In the genomic region with DNA sequence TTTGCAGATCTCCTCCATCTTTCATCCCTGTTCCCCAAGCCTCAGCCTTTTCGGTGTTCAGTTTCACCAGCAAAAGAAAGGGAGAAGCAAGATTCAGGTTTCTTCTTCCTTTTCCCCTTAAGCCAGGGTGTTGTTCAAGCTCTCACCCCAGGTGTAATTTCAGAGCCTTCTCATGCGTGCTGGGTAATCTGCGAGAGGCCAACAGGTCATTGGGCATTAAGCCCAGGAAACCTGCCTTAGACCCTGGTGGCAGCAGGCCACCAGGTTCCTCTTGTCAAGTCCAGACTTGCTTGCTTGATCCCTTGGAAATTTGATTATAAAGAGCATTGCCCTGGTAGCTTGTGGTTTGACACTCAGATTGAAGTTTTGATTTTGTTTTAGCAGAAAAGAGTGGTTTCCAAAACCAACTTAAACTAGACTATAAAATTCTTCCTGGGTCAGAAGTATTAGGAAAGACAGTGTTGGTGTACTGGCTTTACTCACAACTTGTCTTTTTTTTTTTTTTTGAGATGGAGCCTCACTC, we compare ENCODE assay signal across 13 cellular contexts. TPM values are rescaled to one million over a fixed set of nuclear protein-coding genes. Genes with fewer than 3 reads are reported as not detected.
DNase-seq lines count a peak whose midpoint lies in the region; ATAC-seq and TF ChIP-seq lines count a peak whose summit lies in the region.
"Had no signal": no experiment of that assay in that cellular context is flagged by ENCODE, and none has a peak within 500 bp of the region (broad histone marks: within the 10 kb centered on the region; RNA-seq: fewer than 3 reads in every experiment).

No MANE protein-coding gene starts in this region.

- DNase-seq in NCI-H2227 (lab: John Stamatoyannopoulos, UW; ENCODE audit: unreplicated experiment) (peak; percentile 10), NCI-H2227 treated with DMSO at 0.1 percent for 48 hours (lab: John Stamatoyannopoulos, UW) (no peak), NCI-H1105 (lab: John Stamatoyannopoulos, UW) (peak; percentile 54), chondrocyte (ENCODE audit: low spot score) (no peak), nephron progenitor cell (no peak), HuH-7 (ENCODE audit: low spot score) (no peak)
- DNase-seq: activated CD4-positive, alpha-beta T cell treated with anti-CD3 and anti-CD28 coated beads, Interleukin-2, amount 50 U/mL, for 1 hour; midbrain; NCI-H1048; stimulated activated naive B cell treated with anti-CD40 and anti-IgM and Interleukin-4, amounts not matched to agents 10 μg/mL and 1 μg/mL and 100 μg/mL, for 72 hours had no signal

- H3K36me3 Mint-ChIP-seq in chondrocyte (ENCODE audit: low read depth) (peaks cover 11% of the 10 kb centered on the region), nephron progenitor cell (ENCODE audit: low read depth) (peaks cover 51% of the 10 kb centered on the region)

- TF ChIP-seq CTCF in chondrocyte (IDR thresholded peaks at IDR 0.05) (no peak), nephron progenitor cell (IDR thresholded peaks at IDR 0.05) (no peak)

- H3K27me3 Mint-ChIP-seq in chondrocyte (ENCODE audit: low read depth) (no peaks in the 10 kb centered on the region), nephron progenitor cell (ENCODE audit: low read depth, poor library complexity) (no peaks in the 10 kb centered on the region)
- H3K27me3 Mint-ChIP-seq: stimulated activated naive B cell treated with anti-CD40 and anti-IgM and Interleukin-4, amounts not matched to agents 10 μg/mL and 1 μg/mL and 100 μg/mL, for 72 hours had no signal

- H3K4me3 Mint-ChIP-seq in chondrocyte (ENCODE audit: unreplicated experiment) (no peak overlapping the region), nephron progenitor cell (peak overlapping the region; percentile 44)
- H3K4me3 Mint-ChIP-seq: stimulated activated naive B cell treated with anti-CD40 and anti-IgM and Interleukin-4, amounts not matched to agents 10 μg/mL and 1 μg/mL and 100 μg/mL, for 72 hours had no signal

- ATAC-seq in GM19463 (IDR thresholded peaks at IDR 0.05; ENCODE audit: unreplicated experiment), result no peak
- ATAC-seq in HG03354 (IDR thresholded peaks at IDR 0.05; ENCODE audit: poor library complexity, severe bottlenecking, unreplicated experiment), result no peak
- ATAC-seq: gastroesophageal sphincter; stimulated activated naive B cell treated with anti-CD40 and anti-IgM and Interleukin-4, amounts not matched to agents 10 μg/mL and 1 μg/mL and 100 μg/mL, for 72 hours had no signal

- H3K27ac Mint-ChIP-seq in chondrocyte (ENCODE audit: unreplicated experiment), result peak overlapping the region; percentile 49
- peak overlapping the region; percentile 99 for H3K27ac Mint-ChIP-seq in nephron progenitor cell
- H3K27ac Mint-ChIP-seq: stimulated activated naive B cell treated with anti-CD40 and anti-IgM and Interleukin-4, amounts not matched to agents 10 μg/mL and 1 μg/mL and 100 μg/mL, for 72 hours had no signal

- H3K4me1 Mint-ChIP-seq in chondrocyte (ENCODE audit: low read depth) (peaks cover 11% of the 10 kb centered on the region), nephron progenitor cell (peaks cover 22% of the 10 kb centered on the region)

- H3K9me3 Mint-ChIP-seq in chondrocyte (ENCODE audit: low read depth) (no peaks in the 10 kb centered on the region), nephron progenitor cell (no peaks in the 10 kb centered on the region)
- H3K9me3 Mint-ChIP-seq: stimulated activated naive B cell treated with anti-CD40 and anti-IgM and Interleukin-4, amounts not matched to agents 10 μg/mL and 1 μg/mL and 100 μg/mL, for 72 hours had no signal

RNA-seq across cellular contexts. Expression of a gene that starts 6.9 kb away (rescaled TPM):
- total RNA-seq in chondrocyte, result 154 to 206 TPM (median 167 TPM) in 3 replicates

RNA-seq across cellular contexts. Expression of a gene that starts 26.4 kb away (rescaled TPM):
- total RNA-seq in chondrocyte, result 38.9 to 76.9 TPM (median 42.3 TPM) in 3 replicates

RNA-seq across cellular contexts. Expression of a gene that starts 35.8 kb away (rescaled TPM):
- total RNA-seq in chondrocyte, result 291 to 523 TPM (median 297 TPM) in 3 replicates

RNA-seq across cellular contexts. Expression of a gene that starts 57.4 kb away (rescaled TPM):
- 4.6 to 8.9 TPM (median 5.9 TPM) in 3 replicates for total RNA-seq in chondrocyte

RNA-seq across cellular contexts. Expression of a gene that starts 57.6 kb away (rescaled TPM):
- 1.6 to 2.0 TPM (median 1.8 TPM) in 3 replicates for total RNA-seq in chondrocyte

Comparison
In these comparisons a context has a peak if more than half of its experiments do, and no peak if none do; other contexts are left out.
1. DNase-seq: peak in NCI-H2227 (single experiment) and NCI-H1105 (single experiment); none in NCI-H2227 treated with DMSO at 0.1 percent for 48 hours (single experiment), chondrocyte (single experiment), nephron progenitor cell (single experiment) and HuH-7 (single experiment).